ENCODE assay signal across 12 cellular contexts in genomic region chr14:91866061-91866460, GRCh38. TPM values are rescaled to one million over a fixed set of nuclear protein-coding genes. Genes with fewer than 3 reads are reported as not detected.
DNase-seq lines count a peak whose midpoint lies in the region; ATAC-seq and TF ChIP-seq lines count a peak whose summit lies in the region.
"Had no signal": no experiment of that assay in that cellular context is flagged by ENCODE, and none has a peak within 500 bp of the region (broad histone marks: within the 10 kb centered on the region; RNA-seq: fewer than 3 reads in every experiment).

No MANE protein-coding gene starts in this region.

- H3K27ac ChIP-seq in DND-41 (ENCODE audit: low read length) (peak overlapping the region; percentile 98), MM.1S (ENCODE audit: low read length) (no peak overlapping the region), tibial nerve (peak overlapping the region in 1 of 4 donors; percentile 25)
- H3K27ac ChIP-seq: left ventricle myocardium inferior, prostate gland had no signal

- ATAC-seq in DND-41 (ENCODE audit: insufficient read depth, low read depth) = no peak
- ATAC-seq in HG03460 (IDR thresholded peaks at IDR 0.05; ENCODE audit: unreplicated experiment) = no peak

- H3F3A ChIP-seq in MM.1S (ENCODE audit: insufficient read depth, low read length) = peaks cover 7% of the 10 kb centered on the region; the same call in 1 of the 2 replicates

- H3K9me3 Mint-ChIP-seq in neural crest cell = no peaks in the 10 kb centered on the region

- H3K27me3 Mint-ChIP-seq in neural crest cell (ENCODE audit: low read depth) = peaks cover 4% of the 10 kb centered on the region
- H3K27me3 Mint-ChIP-seq: brain had no signal

- H3K79me2 ChIP-seq in DND-41 (ENCODE audit: insufficient read depth, low read length) = no peaks in the 10 kb centered on the region
- H3K79me2 ChIP-seq in MM.1S (ENCODE audit: low read length) = no peaks in the 10 kb centered on the region

- H3K4me1 Mint-ChIP-seq in neural crest cell = no peaks in the 10 kb centered on the region
- H3K4me1 Mint-ChIP-seq: brain had no signal

- H3K4me1 ChIP-seq in DND-41 (ENCODE audit: insufficient read depth, low read length) = peaks cover 75% of the 10 kb centered on the region
- peaks cover 11% of the 10 kb centered on the region; the same call in 1 of the 2 replicates for H3K4me1 ChIP-seq in MM.1S (ENCODE audit: low read length)
- peaks cover 0 to 10% (median 7%) of the 10 kb centered on the region in 4 donors for H3K4me1 ChIP-seq in tibial nerve
- H3K4me1 ChIP-seq: left ventricle myocardium inferior, prostate gland had no signal

- H3K9me3 ChIP-seq in DND-41 (ENCODE audit: insufficient read depth, low read length, severe bottlenecking) = no peaks in the 10 kb centered on the region
- no peaks in the 10 kb centered on the region for H3K9me3 ChIP-seq in MM.1S (replicated peaks; ENCODE audit: insufficient read depth, low read length)
- peaks cover 0 to 14% (median 0%) of the 10 kb centered on the region in 4 donors for H3K9me3 ChIP-seq in tibial nerve
- H3K9me3 ChIP-seq: prostate gland had no signal

- no peaks in the 10 kb centered on the region for H3K9me2 ChIP-seq in MM.1S (replicated peaks; ENCODE audit: insufficient read depth, low read length)

- H3K27ac Mint-ChIP-seq in neural crest cell (ENCODE audit: unreplicated experiment) = peak overlapping the region; percentile 14
- H3K27ac Mint-ChIP-seq: brain had no signal

- TF ChIP-seq POLR2A in tibial nerve (IDR thresholded peaks at IDR 0.05) = no peak

- no peaks in the 10 kb centered on the region for H4K20me1 ChIP-seq in DND-41 (ENCODE audit: insufficient read depth, low read length)
- H4K20me1 ChIP-seq in MM.1S (ENCODE audit: insufficient read depth, low read length) = no peaks in the 10 kb centered on the region

- H3K36me3 Mint-ChIP-seq in neural crest cell (ENCODE audit: low read depth) = no peaks in the 10 kb centered on the region
- H3K36me3 Mint-ChIP-seq: brain had no signal

- H3K27me3 ChIP-seq in DND-41 (ENCODE audit: insufficient read depth, low read length, poor library complexity) (no peaks in the 10 kb centered on the region), MM.1S (replicated peaks; ENCODE audit: insufficient read depth, low read length) (no peaks in the 10 kb centered on the region; the same call in 1 of the 2 replicates), H7 (ENCODE audit: control insufficient read depth, insufficient read depth, low read length) (no peaks in the 10 kb centered on the region), tibial nerve (no peaks in the 10 kb centered on the region)

- H3K4me2 ChIP-seq in DND-41 (ENCODE audit: insufficient read depth, low read length) (peak overlapping the region; percentile 38), MM.1S (ENCODE audit: low read depth, low read length) (no peak overlapping the region)

- WGBS in tibial nerve, 2 donors = 22 to 26% methylated on average over 2 of the region's 2 CpGs

- no peak for DNase-seq in DND-41
- DNase-seq in MM.1S = peak; percentile 60
- peak; percentile 92 for DNase-seq in astrocyte of the cerebellum (ENCODE audit: low read depth)
- DNase-seq in neural crest cell (ENCODE audit: low read depth, low spot score) = no peak
- DNase-seq in H7 = no peak
- DNase-seq in tibial nerve (ENCODE audit: low spot score in 2 of 2) = no peak
- no peak for DNase-seq in NCI-H2107 (lab: John Stamatoyannopoulos, UW)
- DNase-seq: left ventricle myocardium inferior, NCI-H2171 had no signal

- no peak overlapping the region; a peak in 1 of 4 replicates for H3K4me3 ChIP-seq in DND-41 (ENCODE audit: low read depth in 1 of 2, low read length in 2 of 2)
- H3K4me3 ChIP-seq in MM.1S (ENCODE audit: low read length) = no peak overlapping the region
- H3K4me3 ChIP-seq in astrocyte of the cerebellum (ENCODE audit: low read depth, low read length) = no peak overlapping the region
- H3K4me3 ChIP-seq in H7 (ENCODE audit: insufficient read depth, low read depth, low read length) = no peak overlapping the region
- H3K4me3 ChIP-seq in tibial nerve = no peak overlapping the region
- H3K4me3 ChIP-seq: left ventricle myocardium inferior had no signal

- H3K9ac ChIP-seq in DND-41 (ENCODE audit: low read depth, low read length) = peak overlapping the region; percentile 34
- no peak overlapping the region for H3K9ac ChIP-seq in MM.1S (ENCODE audit: low read length)

- TF ChIP-seq CTCF in DND-41 (IDR thresholded peaks at IDR 0.05; ENCODE audit: borderline replicate concordance, extremely low read depth, low read length, poor library complexity, severe bottlenecking) (no peak), MM.1S (IDR thresholded peaks at IDR 0.05; ENCODE audit: low read length) (no peak), astrocyte of the cerebellum (IDR thresholded peaks at IDR 0.05; ENCODE audit: low read depth, low read length, missing control alignments) (no peak), neural crest cell (conservative IDR thresholded peaks at IDR 0.05) (no peak), tibial nerve (IDR thresholded peaks at IDR 0.05) (no peak)

- H3K4me3 Mint-ChIP-seq in neural crest cell = no peak overlapping the region
- H3K4me3 Mint-ChIP-seq: brain had no signal

- H2AFZ ChIP-seq in DND-41 (ENCODE audit: low read depth, low read length) = no peak overlapping the region; the same call in 1 of the 2 replicates
- H2AFZ ChIP-seq in MM.1S (ENCODE audit: low read length) = no peak overlapping the region

- in situ Hi-C loops in astrocyte of the cerebellum (cut with HindIII; ENCODE audit: low sequenced_read_pairs) = no loop called here

- no peaks in the 10 kb centered on the region for H3K36me3 ChIP-seq in DND-41 (ENCODE audit: insufficient read depth, low read length)
- H3K36me3 ChIP-seq in MM.1S (replicated peaks; ENCODE audit: insufficient read depth, low read length) = no peaks in the 10 kb centered on the region
- H3K36me3 ChIP-seq in H7 (replicated peaks; ENCODE audit: control insufficient read depth, insufficient read depth, low read length) = no peaks in the 10 kb centered on the region
- H3K36me3 ChIP-seq in tibial nerve = peaks cover 0 to 38% (median 0%) of the 10 kb centered on the region in 3 donors
- H3K36me3 ChIP-seq: prostate gland had no signal

- no peak for TF ChIP-seq EP300 in tibial nerve (IDR thresholded peaks at IDR 0.05)

RNA-seq across cellular contexts. Expression of gene TC2N, which starts 1.3 kb away (rescaled TPM):
- 0.09 TPM in 1 of 2 replicates, not detected in the other for total RNA-seq in neural crest cell
- total RNA-seq in H7 (2014; rRNA removed; shearing (Covaris generic)) = 6.7 and 11.5 TPM in 2 replicates
- total RNA-seq in tibial nerve = 10 to 100 TPM; 23.4 to 35.2 (median 25.7) TPM

Comparison
In these comparisons a context has a peak if more than half of its experiments do, and no peak if none do; other contexts are left out.
1. DNase-seq: peak in MM.1S (single experiment) and astrocyte of the cerebellum (single experiment); none in DND-41 (single experiment), neural crest cell (single experiment), H7 (single experiment), tibial nerve (0 of 2) and NCI-H2107 (single experiment).